Comparison of ENCODE assay signal across 1 cellular context in genomic region chr9:113558632-113559502, GRCh38.
TF ChIP-seq lines count a peak whose summit lies in the region.

No MANE protein-coding gene starts in this region.

TF ChIP-seq in HepG2, 621 proteins besides CTCF, POLR2A, EP300 and RAD21 (continued from another document and continues in another):
- TF ChIP-seq THAP9 (CRISPR knock-in tag; IDR thresholded peaks at IDR 0.05; ENCODE audit: borderline replicate concordance) = peak; percentile 18; the same call in 1 of the 2 replicates
- 0 out of 2 replicates have a peak, but pooled peaks have one; percentile 19 for TF ChIP-seq ZNF264 (CRISPR knock-in tag; IDR thresholded peaks at IDR 0.05)
- no peak for TF ChIP-seq PHF5A (CRISPR knock-in tag; IDR thresholded peaks at IDR 0.05; ENCODE audit: low read depth, unreplicated experiment)
- TF ChIP-seq CCDC6 (CRISPR knock-in tag; IDR thresholded peaks at IDR 0.05) = 0 out of 2 replicates have a peak, but pooled peaks have one; percentile 37
- no peak for TF ChIP-seq ZNF678 (CRISPR knock-in tag; IDR thresholded peaks at IDR 0.05)
- TF ChIP-seq ZNF687 (CRISPR knock-in tag; IDR thresholded peaks at IDR 0.05) = peak; percentile 97
- TF ChIP-seq ZNF34 (CRISPR knock-in tag; IDR thresholded peaks at IDR 0.05; ENCODE audit: borderline replicate concordance) = no peak
- TF ChIP-seq CCAR2 (optimal IDR thresholded peaks at IDR 0.05; ENCODE audit: low read depth, low read length) = no peak
- peak; percentile 63 for TF ChIP-seq XRCC5 (optimal IDR thresholded peaks at IDR 0.05; ENCODE audit: low read length)
- TF ChIP-seq SAP130 (CRISPR knock-in tag; IDR thresholded peaks at IDR 0.05; ENCODE audit: low read depth) = peak; percentile 79
- TF ChIP-seq ARID5B (CRISPR knock-in tag; IDR thresholded peaks at IDR 0.05) = peak; percentile 40; the same call in 1 of the 2 replicates
- peak; percentile 61; the same call in 1 of the 2 replicates for TF ChIP-seq ZBED4 (CRISPR knock-in tag; IDR thresholded peaks at IDR 0.05; ENCODE audit: borderline replicate concordance)
- no peak for TF ChIP-seq KLF15 (CRISPR knock-in tag; IDR thresholded peaks at IDR 0.05; ENCODE audit: borderline replicate concordance)
- peak; percentile 38; the same call in 1 of the 2 replicates for TF ChIP-seq FOXK1 (CRISPR knock-in tag; IDR thresholded peaks at IDR 0.05; ENCODE audit: borderline replicate concordance, low read depth)
- TF ChIP-seq E2F5 (CRISPR knock-in tag; conservative IDR thresholded peaks at IDR 0.05) = no peak
- no peak for TF ChIP-seq HHEX (CRISPR knock-in tag; IDR thresholded peaks at IDR 0.05)
- TF ChIP-seq GABPB1 (CRISPR knock-in tag; IDR thresholded peaks at IDR 0.05) = peak; percentile 51; the same call in 1 of the 2 replicates
- TF ChIP-seq TSC22D2 (CRISPR knock-in tag; IDR thresholded peaks at IDR 0.05; ENCODE audit: borderline replicate concordance) = no peak
- TF ChIP-seq HOXA9 (CRISPR knock-in tag; IDR thresholded peaks at IDR 0.05; ENCODE audit: borderline replicate concordance) = no peak
- peak; percentile 80 for TF ChIP-seq SPEN (CRISPR knock-in tag; IDR thresholded peaks at IDR 0.05; ENCODE audit: low read depth)
- TF ChIP-seq PRPF4 (IDR thresholded peaks at IDR 0.05; ENCODE audit: low read depth, low read length, poor library complexity, severe bottlenecking) = no peak
- TF ChIP-seq FOSL2 (CRISPR knock-in tag; IDR thresholded peaks at IDR 0.05) = peak; percentile 83
- TF ChIP-seq ETV5 (CRISPR knock-in tag; IDR thresholded peaks at IDR 0.05; ENCODE audit: borderline replicate concordance) = 0 out of 2 replicates have a peak, but pooled peaks have one; percentile 10
- peak; percentile 67; the same call in 1 of the 2 replicates for TF ChIP-seq ZNF609 (CRISPR knock-in tag; IDR thresholded peaks at IDR 0.05; ENCODE audit: borderline replicate concordance)
- TF ChIP-seq MBD4 (IDR thresholded peaks at IDR 0.05; ENCODE audit: borderline replicate concordance, low read length) = no peak
- no peak for TF ChIP-seq HMGXB3 (CRISPR knock-in tag; IDR thresholded peaks at IDR 0.05; ENCODE audit: borderline replicate concordance)
- peak; percentile 44; the same call in 1 of the 2 replicates for TF ChIP-seq ZNF225 (CRISPR knock-in tag; IDR thresholded peaks at IDR 0.05)
